Comparison of ENCODE assay signal across 8 cellular contexts in genomic region chr17:45132569-45133463, GRCh38. TPM values are rescaled to one million over a fixed set of nuclear protein-coding genes. Genes with fewer than 3 reads are reported as not detected.
DNase-seq lines count a peak whose midpoint lies in the region; ATAC-seq and TF ChIP-seq lines count a peak whose summit lies in the region.

No MANE protein-coding gene starts in this region.

- POLR2A ChIA-PET in T-cell (lab: Charles Lee), result interaction anchor here in 1 of 2 donors (0.7 kb wide), 1 partner anchor 41 kb away, joined by 15 read pairs; no protein-coding TSS in a partner anchor

- H3K36me3 Mint-ChIP-seq in T-cell, result no peaks in the 10 kb centered on the region

- H3K4me3 Mint-ChIP-seq in T-cell, result peak overlapping the region; percentile 87 to 91 (median 89)

- CTCF ChIA-PET in T-cell (lab: Charles Lee), result interaction anchor here (0.7 to 0.9 kb wide), 3 partner anchors 28 to 121 kb away, joined by 3 to 8 read pairs (median 6); no protein-coding TSS in a partner anchor

- WGBS in prostate gland, result 1% methylated on average over 34 of the region's 72 CpGs

- intact Hi-C loops in prostate gland (cut with DNase I), result loop anchor here (2.0 to 5.0 kb wide), 3 partner anchors 41 to 356 kb away; no protein-coding TSS in a partner anchor

- H3K36me3 ChIP-seq in right atrium auricular region (no peaks in the 10 kb centered on the region), prostate gland (no peaks in the 10 kb centered on the region)

- H3K4me1 Mint-ChIP-seq in T-cell, result peaks cover 17 to 23% (median 21%) of the 10 kb centered on the region in 3 donors

- no peaks in the 10 kb centered on the region for H3K27me3 ChIP-seq in right atrium auricular region
- no peaks in the 10 kb centered on the region for H3K27me3 ChIP-seq in prostate gland (replicated peaks; ENCODE audit: insufficient read depth)

- peak; percentile 53 for TF ChIP-seq POLR2A in prostate gland (IDR thresholded peaks at IDR 0.05)

- peak overlapping the region; percentile 75 to 88 for H3K4me3 ChIP-seq in right atrium auricular region
- H3K4me3 ChIP-seq in prostate gland, result peak overlapping the region; percentile 58 to 86

- peak; percentile 34 for ATAC-seq in GM18498 (IDR thresholded peaks at IDR 0.05; ENCODE audit: unreplicated experiment)
- ATAC-seq in T-cell (replicated peaks in 1 of 4), result peak; percentile 29 to 53 (median 40)
- no peak for ATAC-seq in HG03175 (IDR thresholded peaks at IDR 0.05; ENCODE audit: unreplicated experiment)

- H3K27ac ChIP-seq in right atrium auricular region, result peak overlapping the region; percentile 95 to 98
- peak overlapping the region; percentile 97 to 98 for H3K27ac ChIP-seq in prostate gland

- peak overlapping the region; percentile 59 to 89 for H3K27ac Mint-ChIP-seq in T-cell

- no peaks in the 10 kb centered on the region for H3K9me3 ChIP-seq in right atrium auricular region
- H3K9me3 ChIP-seq in prostate gland, result no peaks in the 10 kb centered on the region

- no peaks in the 10 kb centered on the region for H3K9me3 Mint-ChIP-seq in T-cell

- peaks cover 0 to 58% of the 10 kb centered on the region in 2 donors for H3K4me1 ChIP-seq in right atrium auricular region
- H3K4me1 ChIP-seq in prostate gland (replicated peaks), result peaks cover 11% of the 10 kb centered on the region

- H3K27me3 Mint-ChIP-seq in T-cell, result no peaks in the 10 kb centered on the region

- TF ChIP-seq CTCF in right atrium auricular region (IDR thresholded peaks at IDR 0.05) (peak; percentile 73 to 83), prostate gland (IDR thresholded peaks at IDR 0.05) (peak; percentile 51 to 95 (median 76))

- DNase-seq in A172 (ENCODE audit: low spot score) (peak; percentile 83), MV-4-11 (lab: John Stamatoyannopoulos, UW) (peak; percentile 67), T-cell (peak; percentile 32 to 78 (median 62)), anterior cingulate cortex (lab: John Stamatoyannopoulos, UW) (peak in 54 of 58 donors; percentile 19 to 84 (median 67)), right atrium auricular region (ENCODE audit: low spot score) (peak; percentile 88), prostate gland (ENCODE audit: low spot score) (peak; percentile 85)

RNA-seq across cellular contexts. Expression of gene PLCD3, which starts 0.5 kb away (rescaled TPM):
- 168 and 189 TPM in 2 replicates for total RNA-seq in A172 (2014; rRNA removed; shearing (Covaris generic))
- 1 to 10 TPM; 3.1 to 9.9 (median 4.8) TPM for total RNA-seq in T-cell
- 100 to 1,000 TPM; 102 to 156 TPM for total RNA-seq in right atrium auricular region
- total RNA-seq in prostate gland, result 100 to 1,000 TPM in 1 of 2 donors, 10 to 100 TPM in 1; 34.7 to 154 TPM

RNA-seq across cellular contexts. Expression of gene ACBD4, which starts 2.7 kb away (rescaled TPM):
- 4.7 and 10.3 TPM in 2 replicates for total RNA-seq in A172 (2014; rRNA removed; shearing (Covaris generic))
- 10 to 100 TPM; 28.4 to 48.5 (median 38.9) TPM for total RNA-seq in T-cell
- total RNA-seq in right atrium auricular region, result 1 to 10 TPM; 9.0 to 9.4 TPM
- 10 to 100 TPM; 18.8 to 23.3 TPM for total RNA-seq in prostate gland

RNA-seq across cellular contexts. Expression of gene HEXIM1, which starts 15.5 kb away (rescaled TPM):
- total RNA-seq in A172 (2014; rRNA removed; shearing (Covaris generic)), result 8.4 and 8.6 TPM in 2 replicates
- 10 to 100 TPM; 32.3 to 55.9 (median 34.5) TPM for total RNA-seq in T-cell
- total RNA-seq in right atrium auricular region, result 10 to 100 TPM; 16.4 to 31.1 TPM
- 10 to 100 TPM; 34.5 to 67.1 TPM for total RNA-seq in prostate gland

RNA-seq across cellular contexts. Expression of gene HEXIM2, which starts 28.9 kb away (rescaled TPM):
- total RNA-seq in A172 (2014; rRNA removed; shearing (Covaris generic)), result 10.1 and 19.9 TPM in 2 replicates
- total RNA-seq in T-cell (1 to 10 TPM; 2.0 to 5.8 (median 3.3) TPM), right atrium auricular region (1 to 10 TPM; 3.1 to 6.8 TPM), prostate gland (10 to 100 TPM in 1 of 2 donors, 1 to 10 TPM in 1; 7.1 to 27.0 TPM)
